In genomic region chr14:54822685-54823084, GRCh38 we compare ENCODE assay signal across 23 cellular contexts.
"Had no signal": no experiment of that assay in that cellular context is flagged by ENCODE, and none has a peak within 500 bp of the region (broad histone marks: within the 10 kb centered on the region; RNA-seq: fewer than 3 reads in every experiment).

No MANE protein-coding gene starts in this region.

- DNase-seq: Kasumi-1, KG1, MM.1S, MV-4-11, NCI-H1048, NCI-H1105, NCI-H1417, NCI-H1436 treated with DMSO at 0.1 percent for 48 hours, NCI-H1694, NCI-H187 treated with DMSO at 0.1 percent for 48 hours, NCI-H2029 treated with DMSO at 0.1 percent for 48 hours, NCI-H2227 treated with DMSO at 0.1 percent for 48 hours, NCI-H446, NCI-H510A, NCI-H524 treated with DMSO at 0.1 percent for 48 hours, NCI-H82, PC-3, SHP77, SK-N-SH, SW 1271, T-cell had no signal

- H3K9me3 ChIP-seq: SK-N-SH had no signal

- H3K9ac ChIP-seq: SK-N-SH had no signal

- H3K27ac ChIP-seq: RWPE1 had no signal

- ATAC-seq: Panc1, PC-3, T-cell had no signal

- H3K9me2 ChIP-seq: SK-N-SH had no signal

- H3K4me2 ChIP-seq: SK-N-SH had no signal
